Comparison of ENCODE assay signal across 21 cellular contexts in the genomic region with DNA sequence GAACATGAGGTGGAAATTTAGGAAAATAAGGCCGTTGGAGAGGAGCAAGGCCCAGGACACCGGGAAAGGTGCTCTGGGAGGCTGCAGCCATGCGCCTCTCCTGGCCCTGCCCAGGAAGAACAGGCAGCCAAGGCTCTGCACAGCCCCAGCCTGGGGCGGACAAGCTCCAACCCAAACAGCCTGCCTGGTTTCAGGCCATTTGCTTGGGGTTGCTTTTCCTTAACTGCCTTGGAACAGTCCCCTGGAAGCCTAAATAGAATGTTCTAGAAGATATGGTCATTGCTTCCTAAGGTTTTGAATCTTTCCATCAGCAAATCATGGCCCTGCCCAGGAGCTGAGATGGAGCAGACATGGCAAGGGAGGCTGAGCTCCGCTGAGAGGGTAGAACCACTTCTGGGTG. TPM values are rescaled to one million over a fixed set of nuclear protein-coding genes. Genes with fewer than 3 reads are reported as not detected.
DNase-seq lines count a peak whose midpoint lies in the region; ATAC-seq and TF ChIP-seq lines count a peak whose summit lies in the region.
"Had no signal": no experiment of that assay in that cellular context is flagged by ENCODE, and none has a peak within 500 bp of the region (broad histone marks: within the 10 kb centered on the region; RNA-seq: fewer than 3 reads in every experiment).

No MANE protein-coding gene starts in this region.

- intact Hi-C loops in ascending aorta (cut with DNase I) = loop anchor here (2.0 kb wide), 1 partner anchor 24 kb away; no protein-coding TSS in a partner anchor
- intact Hi-C loops in esophagus muscularis mucosa (cut with DNase I) = no loop called here
- intact Hi-C loops in tibial artery (cut with DNase I; ENCODE audit: low total_unique reads) = no loop called here

- TF ChIP-seq CTCF in ascending aorta (IDR thresholded peaks at IDR 0.05) (peak in 1 of 3 experiments; percentile 20), esophagus muscularis mucosa (IDR thresholded peaks at IDR 0.05) (no peak), tibial artery (IDR thresholded peaks at IDR 0.05) (peak; percentile 21 to 24)

- DNase-seq in ascending aorta (ENCODE audit: low spot score in 2 of 2) (no peak), esophagus muscularis mucosa (ENCODE audit: extremely low spot score) (peak; percentile 85), mesenteric fat pad (ENCODE audit: low spot score) (peak; percentile 35), tibial artery (peak in 1 of 2 donors; percentile 85), AML-193 (lab: John Stamatoyannopoulos, UW) (no peak), NCI-H1092 (lab: John Stamatoyannopoulos, UW) (no peak)
- DNase-seq: DND-41, H7, HFFc6, MV-4-11, NCI-H1417, NCI-H187, NCI-H2107, NCI-H510A, NCI-H774, SIG-M5 had no signal

- H3K27ac ChIP-seq in ascending aorta = peak overlapping the region; percentile 78 to 81
- no peak overlapping the region for H3K27ac ChIP-seq in esophagus muscularis mucosa (replicated peaks in 1 of 4)
- H3K27ac ChIP-seq in tibial artery = peak overlapping the region; percentile 67 to 78
- H3K27ac ChIP-seq: KMS-11 had no signal

- no peaks in the 10 kb centered on the region for H3K36me3 ChIP-seq in ascending aorta
- peaks cover 0 to 10% (median 7%) of the 10 kb centered on the region in 4 donors for H3K36me3 ChIP-seq in esophagus muscularis mucosa
- no peaks in the 10 kb centered on the region for H3K36me3 ChIP-seq in tibial artery

- TF ChIP-seq POLR2A in esophagus muscularis mucosa (IDR thresholded peaks at IDR 0.05; ENCODE audit: low read depth) = no peak

- ATAC-seq in HG03196 (IDR thresholded peaks at IDR 0.05; ENCODE audit: unreplicated experiment) (no peak), HG03521 (IDR thresholded peaks at IDR 0.05; ENCODE audit: unreplicated experiment) (no peak)

- H3K4me3 ChIP-seq in ascending aorta = peak overlapping the region in 1 of 2 donors; percentile 0
- H3K4me3 ChIP-seq in esophagus muscularis mucosa = no peak overlapping the region
- no peak overlapping the region for H3K4me3 ChIP-seq in tibial artery

- no peak for TF ChIP-seq EP300 in esophagus muscularis mucosa (IDR thresholded peaks at IDR 0.05)

- peaks cover 18 to 55% of the 10 kb centered on the region in 2 donors for H3K4me1 ChIP-seq in ascending aorta
- H3K4me1 ChIP-seq in esophagus muscularis mucosa = peaks cover 31 to 41% (median 37%) of the 10 kb centered on the region in 4 donors
- peaks cover 5 to 59% (median 49%) of the 10 kb centered on the region in 4 donors for H3K4me1 ChIP-seq in tibial artery

- no peaks in the 10 kb centered on the region for H3K27me3 ChIP-seq in ascending aorta
- H3K27me3 ChIP-seq in esophagus muscularis mucosa = no peaks in the 10 kb centered on the region
- H3K27me3 ChIP-seq in tibial artery = no peaks in the 10 kb centered on the region

- H3K9me3 ChIP-seq in ascending aorta (no peaks in the 10 kb centered on the region), esophagus muscularis mucosa (no peaks in the 10 kb centered on the region), tibial artery (no peaks in the 10 kb centered on the region)

- 85% methylated on average over 4 of the region's 5 CpGs for WGBS in esophagus muscularis mucosa

RNA-seq across cellular contexts. Expression of gene VSTM4, which starts 11.0 kb away (rescaled TPM):
- total RNA-seq in ascending aorta = 17.7 TPM
- total RNA-seq in esophagus muscularis mucosa = 10 to 100 TPM in 3 of 4 donors, 1 to 10 TPM in 1; 10.0 to 21.4 (median 12.6) TPM
- 41.7 TPM for total RNA-seq in mesenteric fat pad
- total RNA-seq: G401 had no signal

RNA-seq across cellular contexts. Expression of gene FAM170B, which starts 29.5 kb away (rescaled TPM):
- total RNA-seq in ascending aorta (not detected), esophagus muscularis mucosa (not detected), mesenteric fat pad (not detected)
- total RNA-seq: G401, H7, HFFc6, RPMI7951 had no signal

Comparison
In these comparisons a context has a peak if more than half of its experiments do, and no peak if none do; other contexts are left out.
1. DNase-seq: peak in esophagus muscularis mucosa (single experiment) and mesenteric fat pad (single experiment); none in ascending aorta (0 of 2), AML-193 (0 of 2) and NCI-H1092 (single experiment).
2. H3K27ac ChIP-seq: peak in ascending aorta (2 of 2) and tibial artery (2 of 2); none in esophagus muscularis mucosa (0 of 4).
3. CTCF ChIP-seq: peak in tibial artery (2 of 2); none in esophagus muscularis mucosa (0 of 3).